8 cellular contexts compared by ENCODE assay signal in genomic region chr17:76353599-76354316, GRCh38. TPM values are rescaled to one million over a fixed set of nuclear protein-coding genes. Genes with fewer than 3 reads are reported as not detected.
A peak's percentile ranks its signal among the peaks of the same experiment; 100 is the strongest.
DNase-seq lines count a peak whose midpoint lies in the region; ATAC-seq and TF ChIP-seq lines count a peak whose summit lies in the region.

A gene with protein sequence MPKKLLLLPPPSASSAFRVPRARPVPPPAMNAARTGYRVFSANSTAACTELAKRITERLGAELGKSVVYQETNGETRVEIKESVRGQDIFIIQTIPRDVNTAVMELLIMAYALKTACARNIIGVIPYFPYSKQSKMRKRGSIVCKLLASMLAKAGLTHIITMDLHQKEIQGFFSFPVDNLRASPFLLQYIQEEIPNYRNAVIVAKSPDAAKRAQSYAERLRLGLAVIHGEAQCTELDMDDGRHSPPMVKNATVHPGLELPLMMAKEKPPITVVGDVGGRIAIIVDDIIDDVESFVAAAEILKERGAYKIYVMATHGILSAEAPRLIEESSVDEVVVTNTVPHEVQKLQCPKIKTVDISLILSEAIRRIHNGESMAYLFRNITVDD (minus strand): TSS chr17:76353916. CDS start chr17:76353703, 213 bp downstream.

- no peaks in the 10 kb centered on the region for H3K27me3 ChIP-seq in colonic mucosa

- H3K4me1 ChIP-seq in colonic mucosa = no peaks in the 10 kb centered on the region

- H3K9me3 ChIP-seq in colonic mucosa = no peaks in the 10 kb centered on the region

- peak within 1 kb of the TSS; percentile 77 for H3K27ac ChIP-seq in colonic mucosa

- peak; percentile 39 for TF ChIP-seq CTCF in colonic mucosa (IDR thresholded peaks at IDR 0.05)

- H3K9ac ChIP-seq in colonic mucosa (ENCODE audit: low read depth in 2 of 2, low read length in 2 of 2) = peak within 1 kb of the TSS; percentile 88 to 90

- intact Hi-C loops in colonic mucosa (cut with DNase I) = loop anchor here (5.0 kb wide), 1 partner anchor 46 kb away; the partner anchor contains the start of gene QRICH2

- peak; percentile 94 for DNase-seq in Ammon's horn (ENCODE audit: low spot score)
- peak; percentile 88 for DNase-seq in NCI-H510A (lab: John Stamatoyannopoulos, UW)
- peak; percentile 74 to 77 for DNase-seq in activated CD4-positive, alpha-beta T cell treated with anti-CD3 and anti-CD28 coated beads for 4 hours
- peak; percentile 92 for DNase-seq in colonic mucosa
- DNase-seq in left kidney (ENCODE audit: low read depth, low spot score) = peak; percentile 97
- peak; percentile 83 for DNase-seq in stimulated activated CD4-positive, alpha-beta T cell treated with anti-CD3 and anti-CD28 coated beads, Interleukin-2, amount 100 ng/mL, for 24 hours

- ATAC-seq in GM19043 (IDR thresholded peaks at IDR 0.05; ENCODE audit: low read depth, unreplicated experiment) (peak; percentile 70), HG03432 (IDR thresholded peaks at IDR 0.05; ENCODE audit: unreplicated experiment) (peak; percentile 92)

- H3K36me3 ChIP-seq in colonic mucosa = no peaks in the 10 kb centered on the region

- H3K4me3 ChIP-seq in colonic mucosa = peak within 1 kb of the TSS; percentile 92

RNA-seq across cellular contexts. Expression of the gene that starts here (rescaled TPM):
- 10 to 100 TPM; 60.7 to 70.0 TPM for total RNA-seq in colonic mucosa

Comparison
In these comparisons a context has a peak if more than half of its experiments do, and no peak if none do; other contexts are left out.
1. Peak in every context shown above with its lines: DNase-seq, ATAC-seq, H3K4me3 ChIP-seq and H3K27ac ChIP-seq.